ENCODE assay signal across 30 cellular contexts in the genomic region with DNA sequence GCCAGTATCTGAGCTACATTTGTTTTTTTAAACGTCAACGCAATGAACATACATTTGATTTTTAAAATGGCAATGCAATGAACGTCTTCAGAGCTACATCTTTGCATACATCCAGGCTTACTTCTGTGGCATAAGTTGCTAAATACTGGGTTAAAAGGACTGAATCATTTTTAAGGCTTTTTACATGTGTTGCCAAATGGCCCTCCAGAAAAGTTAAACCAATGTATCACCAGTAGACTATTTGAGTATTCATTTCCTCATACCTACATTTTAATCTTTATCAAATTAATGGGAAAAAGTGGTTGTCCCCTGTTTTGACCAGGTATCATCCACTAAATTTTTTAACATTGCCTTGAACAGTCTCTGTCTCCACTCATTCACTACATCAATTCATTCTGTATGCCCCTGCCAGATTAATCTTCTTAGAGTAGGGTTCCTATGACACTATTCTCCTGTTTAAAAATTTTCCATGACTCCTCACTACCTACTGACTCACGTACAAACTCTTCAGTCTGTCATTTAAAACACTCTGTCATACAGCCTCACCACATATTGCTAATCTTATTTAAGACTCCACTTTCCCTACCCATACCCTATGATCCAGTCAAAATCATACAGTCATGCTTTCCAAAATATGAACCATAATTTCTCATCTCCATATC. TPM values are rescaled to one million over a fixed set of nuclear protein-coding genes. Genes with fewer than 3 reads are reported as not detected.
A peak's percentile ranks its signal among the peaks of the same experiment; 100 is the strongest.
DNase-seq lines count a peak whose midpoint lies in the region; ATAC-seq and TF ChIP-seq lines count a peak whose summit lies in the region.
"Had no signal": no experiment of that assay in that cellular context is flagged by ENCODE, and none has a peak within 500 bp of the region (broad histone marks: within the 10 kb centered on the region; RNA-seq: fewer than 3 reads in every experiment).

No MANE protein-coding gene starts in this region.

- H3K4me3 Mint-ChIP-seq in activated T-cell treated with anti-CD3 and anti-CD28 coated beads, Interleukin-2, amount 50 U/mL, for 24 hours, result no peak overlapping the region
- H3K4me3 Mint-ChIP-seq in activated T-helper 17 cell treated with anti-CD3 and anti-CD28 coated beads, Interleukin-2, amount 50 U/mL, for 72 hours, result no peak overlapping the region
- no peak overlapping the region for H3K4me3 Mint-ChIP-seq in mesothelial cell of epicardium
- H3K4me3 Mint-ChIP-seq: CD8-positive, alpha-beta T cell; memory B cell; neural progenitor cell had no signal

- ATAC-seq in activated T-helper 17 cell treated with anti-CD3 and anti-CD28 coated beads, Interleukin-2, amount 50 U/mL, for 72 hours (replicated peaks), result peak; percentile 91
- ATAC-seq: CD8-positive, alpha-beta T cell; gastrocnemius medialis; left colon had no signal

- no peaks in the 10 kb centered on the region for H3K9me3 Mint-ChIP-seq in activated T-cell treated with anti-CD3 and anti-CD28 coated beads, Interleukin-2, amount 50 U/mL, for 24 hours
- no peaks in the 10 kb centered on the region for H3K9me3 Mint-ChIP-seq in activated T-helper 17 cell treated with anti-CD3 and anti-CD28 coated beads, Interleukin-2, amount 50 U/mL, for 72 hours
- H3K9me3 Mint-ChIP-seq in mesothelial cell of epicardium, result no peaks in the 10 kb centered on the region
- H3K9me3 Mint-ChIP-seq: CD8-positive, alpha-beta T cell; memory B cell; neural progenitor cell had no signal

- peaks cover 26% of the 10 kb centered on the region for H3K4me1 Mint-ChIP-seq in activated T-cell treated with anti-CD3 and anti-CD28 coated beads, Interleukin-2, amount 50 U/mL, for 24 hours (ENCODE audit: low read depth)
- H3K4me1 Mint-ChIP-seq in activated T-helper 17 cell treated with anti-CD3 and anti-CD28 coated beads, Interleukin-2, amount 50 U/mL, for 72 hours, result peaks cover 5% of the 10 kb centered on the region
- H3K4me1 Mint-ChIP-seq in mesothelial cell of epicardium, result peaks cover 6% of the 10 kb centered on the region
- H3K4me1 Mint-ChIP-seq: neural progenitor cell had no signal

- no peak for DNase-seq in activated T-cell treated with anti-CD3 and anti-CD28 coated beads, Interleukin-2, amount 50 U/mL, for 24 hours
- DNase-seq in activated T-cell treated with anti-CD3 and anti-CD28 coated beads, Interleukin-2, amount 50 U/mL, for 1 hour, result no peak
- DNase-seq in HS-5 (ENCODE audit: low read depth) (peak; percentile 50), kidney tubule cell (ENCODE audit: low spot score) (peak; percentile 65), superior temporal gyrus (ENCODE audit: extremely low spot score) (no peak), mesothelial cell of epicardium (ENCODE audit: low spot score in 2 of 2, unreplicated experiment in 2 of 2) (no peak), SW 1271 (lab: John Stamatoyannopoulos, UW) (no peak)
- DNase-seq: activated gamma-delta T cell; amygdala; CD8-positive, alpha-beta T cell; DMS 273 treated with DMSO at 0.1 percent for 48 hours; effector memory CD4-positive, alpha-beta T cell; EL; gastrocnemius medialis; IMR-90; left colon; NCI-H1105; NCI-H187 treated with DMSO at 0.1 percent for 48 hours; NCI-H69; RPMI8226; upper lobe of left lung; WERI-Rb-1 had no signal

- H3K27ac Mint-ChIP-seq in activated T-cell treated with anti-CD3 and anti-CD28 coated beads, Interleukin-2, amount 50 U/mL, for 24 hours, result peak overlapping the region; percentile 11
- H3K27ac Mint-ChIP-seq in activated T-helper 17 cell treated with anti-CD3 and anti-CD28 coated beads, Interleukin-2, amount 50 U/mL, for 72 hours, result peak overlapping the region; percentile 2
- H3K27ac Mint-ChIP-seq in mesothelial cell of epicardium, result no peak overlapping the region
- H3K27ac Mint-ChIP-seq: CD8-positive, alpha-beta T cell; memory B cell; neural progenitor cell had no signal

- no peaks in the 10 kb centered on the region for H3K36me3 Mint-ChIP-seq in activated T-cell treated with anti-CD3 and anti-CD28 coated beads, Interleukin-2, amount 50 U/mL, for 24 hours (ENCODE audit: low read depth)
- H3K36me3 Mint-ChIP-seq in activated T-helper 17 cell treated with anti-CD3 and anti-CD28 coated beads, Interleukin-2, amount 50 U/mL, for 72 hours (ENCODE audit: low read depth), result no peaks in the 10 kb centered on the region
- H3K36me3 Mint-ChIP-seq in mesothelial cell of epicardium, result no peaks in the 10 kb centered on the region
- H3K36me3 Mint-ChIP-seq: CD8-positive, alpha-beta T cell; memory B cell; neural progenitor cell had no signal

- TF ChIP-seq CTCF in mesothelial cell of epicardium (IDR thresholded peaks at IDR 0.05; ENCODE audit: unreplicated experiment), result no peak

- peaks cover 2% of the 10 kb centered on the region for H3K27me3 Mint-ChIP-seq in activated T-cell treated with anti-CD3 and anti-CD28 coated beads, Interleukin-2, amount 50 U/mL, for 24 hours
- H3K27me3 Mint-ChIP-seq in activated T-helper 17 cell treated with anti-CD3 and anti-CD28 coated beads, Interleukin-2, amount 50 U/mL, for 72 hours, result peaks cover 4% of the 10 kb centered on the region
- no peaks in the 10 kb centered on the region for H3K27me3 Mint-ChIP-seq in mesothelial cell of epicardium (ENCODE audit: low read depth)

RNA-seq across cellular contexts. Expression of gene PRRG4, which starts 12.4 kb away (rescaled TPM):
- total RNA-seq in activated T-helper 17 cell treated with anti-CD3 and anti-CD28 coated beads, Interleukin-2, amount 50 U/mL, for 72 hours, result under 1 TPM; 0.42 to 0.52 TPM
- 4.3 to 4.7 TPM (median 4.5 TPM) in 3 replicates for total RNA-seq in mesothelial cell of epicardium
- total RNA-seq: cardiac muscle cell, IMR-90 had no signal

RNA-seq across cellular contexts. Expression of gene CCDC73, which starts 22.9 kb away (rescaled TPM):
- under 1 TPM in 1 of 2 donors, not detected in 1; 0.09 TPM for total RNA-seq in activated T-helper 17 cell treated with anti-CD3 and anti-CD28 coated beads, Interleukin-2, amount 50 U/mL, for 72 hours
- 0.27 to 0.68 TPM (median 0.44 TPM) in 3 replicates for total RNA-seq in mesothelial cell of epicardium
- total RNA-seq: A673; cardiac muscle cell; CD8-positive, alpha-beta T cell; esophagus muscularis mucosa; gastrocnemius medialis; IMR-90; left colon; right atrium auricular region; smooth muscle cell had no signal

Comparison
In these comparisons a context has a peak if more than half of its experiments do, and no peak if none do; other contexts are left out.
1. DNase-seq: peak in HS-5 (single experiment) and kidney tubule cell (single experiment); none in activated T-cell treated with anti-CD3 and anti-CD28 coated beads, Interleukin-2, amount 50 U/mL, for 24 hours (single experiment), activated T-cell treated with anti-CD3 and anti-CD28 coated beads, Interleukin-2, amount 50 U/mL, for 1 hour (single experiment), superior temporal gyrus (single experiment), mesothelial cell of epicardium (0 of 2) and SW 1271 (0 of 2).